8 cellular contexts compared by ENCODE assay signal in genomic region chr12:117875652-117876491, GRCh38.
A peak's percentile ranks its signal among the peaks of the same experiment; 100 is the strongest.
DNase-seq lines count a peak whose midpoint lies in the region; ATAC-seq and TF ChIP-seq lines count a peak whose summit lies in the region.

No MANE protein-coding gene starts in this region.

- intact Hi-C loops in vagina (cut with DNase I): no loop called here

- H3K4me3 ChIP-seq in iPS-18c (ENCODE audit: insufficient read depth, low read depth, low read length) (peak overlapping the region; percentile 17; the same call in 1 of the 2 replicates), vagina (no peak overlapping the region)

- DNase-seq in ELR (ENCODE audit: low read depth) (peak; percentile 51), NCI-H187 treated with DMSO at 0.1 percent for 48 hours (lab: John Stamatoyannopoulos, UW) (peak; percentile 85), vagina (ENCODE audit: extremely low spot score in 2 of 2) (no peak), HT-29 (ENCODE audit: low spot score) (no peak)
- DNase-seq in activated T-cell treated with anti-CD3 and anti-CD28 coated beads, Interleukin-2, amount 50 U/mL, for 48 hours: peak; percentile 47 to 50
- DNase-seq in NK-92 treated with Interleukin-12 subunit alpha and Interleukin-12 subunit beta, amount 100 ng/mL, for 24 hours (lab: John Stamatoyannopoulos, UW): no peak

- no peak for TF ChIP-seq POLR2A in vagina (IDR thresholded peaks at IDR 0.05)

- ATAC-seq in HG02798 (IDR thresholded peaks at IDR 0.05; ENCODE audit: poor library complexity, unreplicated experiment): no peak

- H3K9me3 ChIP-seq in iPS-18c (ENCODE audit: control insufficient read depth, insufficient read depth, low read length) (no peaks in the 10 kb centered on the region), vagina (no peaks in the 10 kb centered on the region)

- no peak overlapping the region for H3K27ac ChIP-seq in vagina

- no peaks in the 10 kb centered on the region for H3K36me3 ChIP-seq in vagina

- no peaks in the 10 kb centered on the region for H3K27me3 ChIP-seq in vagina

- no peaks in the 10 kb centered on the region for H3K4me1 ChIP-seq in vagina

- no peak for TF ChIP-seq CTCF in vagina (IDR thresholded peaks at IDR 0.05)

Comparison
In these comparisons a context has a peak if more than half of its experiments do, and no peak if none do; other contexts are left out.
1. DNase-seq: peak in ELR (single experiment), NCI-H187 treated with DMSO at 0.1 percent for 48 hours (single experiment) and activated T-cell treated with anti-CD3 and anti-CD28 coated beads, Interleukin-2, amount 50 U/mL, for 48 hours (2 of 2); none in NK-92 treated with Interleukin-12 subunit alpha and Interleukin-12 subunit beta, amount 100 ng/mL, for 24 hours (single experiment), vagina (0 of 2) and HT-29 (single experiment).